ENCODE assay signal across 8 cellular contexts in genomic region chrX:130110379-130111219, GRCh38. TPM values are rescaled to one million over a fixed set of nuclear protein-coding genes. Genes with fewer than 3 reads are reported as not detected.
DNase-seq lines count a peak whose midpoint lies in the region; ATAC-seq, FAIRE-seq and TF ChIP-seq lines count a peak whose summit lies in the region.
"Had no signal": no experiment of that assay in that cellular context is flagged by ENCODE, and none has a peak within 500 bp of the region (broad histone marks: within the 10 kb centered on the region; RNA-seq: fewer than 3 reads in every experiment).

ELF4 (minus strand) TSS chrX:130110497; CDS start chrX:130081330, 29,167 bp downstream.

- peak within 1 kb of the TSS; percentile 81 for H3K27ac Mint-ChIP-seq in type B pancreatic cell

- peak within 1 kb of the TSS; percentile 85 for H3K4me3 Mint-ChIP-seq in type B pancreatic cell

- H3K4me1 ChIP-seq in HCT116 (ENCODE audit: control insufficient read depth in 1 of 2, insufficient read depth in 2 of 2, low read length in 2 of 2) (peaks cover 19 to 54% of the 10 kb centered on the region in 2 experiments), endothelial cell of umbilical vein (ENCODE audit: control insufficient read depth, extremely low read depth, insufficient read depth, low read length) (peaks cover 30% of the 10 kb centered on the region), muscle layer of duodenum (ENCODE audit: control insufficient read depth in 1 of 2, insufficient read depth in 2 of 2, low read length in 2 of 2) (peaks cover 0 to 7% of the 10 kb centered on the region in 2 donors)

- peaks cover 7% of the 10 kb centered on the region for H3K4me1 Mint-ChIP-seq in type B pancreatic cell (ENCODE audit: unreplicated experiment)

- intact Hi-C loops in HCT116 (cut with micrococcal nuclease) (loop anchor here (1.0 kb wide), 1 partner anchor 56 kb away; no protein-coding TSS in a partner anchor), endothelial cell of umbilical vein (cut with micrococcal nuclease) (loop anchor here (2.0 kb wide), 1 partner anchor 62 kb away; no protein-coding TSS in a partner anchor)

- no peaks in the 10 kb centered on the region for H3K9me1 ChIP-seq in endothelial cell of umbilical vein (replicated peaks; ENCODE audit: control insufficient read depth, extremely low read depth, insufficient read depth, low read length)

- H3K36me3 Mint-ChIP-seq in type B pancreatic cell, result no peaks in the 10 kb centered on the region

- peak; percentile 72 for FAIRE-seq in endothelial cell of umbilical vein (lab: Jason Lieb, UNC)

- ATAC-seq in HCT116, result peak; percentile 57

- H3K4me2 ChIP-seq in HCT116 (ENCODE audit: low read length), result peak within 1 kb of the TSS; percentile 89
- peak within 1 kb of the TSS; percentile 33 for H3K4me2 ChIP-seq in endothelial cell of umbilical vein (ENCODE audit: insufficient read depth, low read length)

- H3K79me2 ChIP-seq in HCT116 (ENCODE audit: insufficient read depth, low read length) (peaks cover 38% of the 10 kb centered on the region), endothelial cell of umbilical vein (ENCODE audit: control insufficient read depth, insufficient read depth, low read length) (peaks cover 41% of the 10 kb centered on the region)

- H3K27me3 ChIP-seq in HCT116 (ENCODE audit: insufficient read depth, low read length) (no peaks in the 10 kb centered on the region), endothelial cell of umbilical vein (ENCODE audit: control insufficient read depth in 2 of 2, insufficient read depth in 2 of 2, low read length in 2 of 2) (no peaks in the 10 kb centered on the region), muscle layer of duodenum (ENCODE audit: low read depth, low read length) (no peaks in the 10 kb centered on the region)

- POLR2A ChIA-PET in GM10248 (lab: Yijun Ruan, JAX) (no interaction called here), HCT116 (lab: Charles Lee) (no interaction called here), endothelial cell of umbilical vein (lab: Charles Lee) (interaction anchor here (1.6 kb wide), 1 partner anchor 25 kb away, joined by 5 read pairs; no protein-coding TSS in a partner anchor)

- TF ChIP-seq POLR2A in HCT116 (IDR thresholded peaks at IDR 0.05; ENCODE audit: borderline replicate concordance, extremely low read depth, insufficient read depth, insufficient read length) (no peak), endothelial cell of umbilical vein (IDR thresholded peaks at IDR 0.05; ENCODE audit: low read depth, low read length) (no peak)

- H4K20me1 ChIP-seq in HCT116 (ENCODE audit: insufficient read depth) (no peaks in the 10 kb centered on the region), endothelial cell of umbilical vein (replicated peaks; ENCODE audit: control insufficient read depth, extremely low read depth, insufficient read depth, low read length) (no peaks in the 10 kb centered on the region)

- DNase-seq in GM10248 (ENCODE audit: extremely low spot score) (peak; percentile 74), HCT116 (ENCODE audit: low read depth, low spot score) (no peak), NCI-H460 (ENCODE audit: extremely low read depth, low read depth) (peak; percentile 40), endothelial cell of umbilical vein (ENCODE audit: low read depth, low spot score) (no peak), type B pancreatic cell (ENCODE audit: extremely low spot score, unreplicated experiment) (no peak)
- peak; percentile 75 for DNase-seq in activated CD8-positive, alpha-beta memory T cell treated with anti-CD3 and anti-CD28 coated beads for 24 hours

- peak within 1 kb of the TSS; percentile 90 for H3K27ac ChIP-seq in HCT116 (ENCODE audit: low read depth, low read length)
- peak within 1 kb of the TSS; percentile 84 for H3K27ac ChIP-seq in endothelial cell of umbilical vein (ENCODE audit: insufficient read depth, low read depth, low read length)
- H3K27ac ChIP-seq in muscle layer of duodenum (ENCODE audit: low read length), result peak within 1 kb of the TSS; percentile 45

- H2AFZ ChIP-seq in HCT116 (ENCODE audit: low read depth, low read length, poor library complexity, severe bottlenecking), result no peak within 1 kb of the TSS
- no peak within 1 kb of the TSS for H2AFZ ChIP-seq in endothelial cell of umbilical vein (ENCODE audit: low read depth, low read length)

- no peaks in the 10 kb centered on the region for H3K9me3 Mint-ChIP-seq in type B pancreatic cell
- H3K9me3 Mint-ChIP-seq: neural crest cell had no signal

- RAD21 ChIA-PET in HCT116 (lab: Charles Lee; ENCODE audit: low non-redundant PET in 1 of 2, low total read pairs in 2 of 2, uncharacterized antibody in 2 of 2, unreplicated experiment in 2 of 2), result no interaction called here

- H3K27me3 Mint-ChIP-seq in type B pancreatic cell, result peaks cover 8% of the 10 kb centered on the region

- dilution Hi-C loops in endothelial cell of umbilical vein (cut with MboI; ENCODE audit: extremely low pct_ligation_motif_present, low sequenced_read_pairs), result no loop called here

- H3K9me2 ChIP-seq in HCT116 (ENCODE audit: insufficient read depth), result no peaks in the 10 kb centered on the region

- H3K36me3 ChIP-seq in HCT116 (ENCODE audit: control insufficient read depth in 1 of 2, insufficient read depth in 2 of 2, low read length in 2 of 2) (no peaks in the 10 kb centered on the region), endothelial cell of umbilical vein (ENCODE audit: control insufficient read depth in 2 of 2, extremely low read depth in 1 of 2, insufficient read depth in 2 of 2, low read length in 2 of 2) (no peaks in the 10 kb centered on the region), muscle layer of duodenum (ENCODE audit: control insufficient read depth in 1 of 2, insufficient read depth in 2 of 2, low read length in 2 of 2) (no peaks in the 10 kb centered on the region)

- BruUV-seq in HCT116 (replicated peaks; lab: Mats Ljungman, UMichigan) (no TSS peak), endothelial cell of umbilical vein (replicated peaks; lab: Mats Ljungman, UMichigan) (no TSS peak)

- H3K4me3 ChIP-seq in HCT116 (replicated peaks in 1 of 2; ENCODE audit: low read depth in 1 of 2, low read length in 2 of 2), result peak within 1 kb of the TSS; percentile 57 to 62
- H3K4me3 ChIP-seq in endothelial cell of umbilical vein (replicated peaks in 1 of 3; ENCODE audit: insufficient read depth in 1 of 3, low read depth in 1 of 3, low read length in 3 of 3), result peak within 1 kb of the TSS; percentile 11 to 78 (median 61)
- peak within 1 kb of the TSS; percentile 55 to 63 for H3K4me3 ChIP-seq in muscle layer of duodenum (ENCODE audit: low read depth in 1 of 2, low read length in 2 of 2)

- TF ChIP-seq CTCF in GM10248 (IDR thresholded peaks at IDR 0.05; ENCODE audit: control extremely low read depth, extremely low read depth, low read depth, missing control alignments), result peak; percentile 14
- TF ChIP-seq CTCF in HCT116 (IDR thresholded peaks at IDR 0.05 in 2 of 3, conservative IDR thresholded peaks at IDR 0.05 in 1 of 3; ENCODE audit: borderline replicate concordance in 1 of 3, insufficient read depth in 1 of 3, low read depth in 2 of 3, low read length in 2 of 3), result no peak
- no peak for TF ChIP-seq CTCF in endothelial cell of umbilical vein (IDR thresholded peaks at IDR 0.05; ENCODE audit: extremely low read depth in 1 of 2, insufficient read depth in 1 of 2, low read depth in 1 of 2, low read length in 2 of 2)
- no peak for TF ChIP-seq CTCF in type B pancreatic cell (conservative IDR thresholded peaks at IDR 0.05)

- peak within 1 kb of the TSS; percentile 77 for H3K9ac ChIP-seq in HCT116 (ENCODE audit: low read length)
- peak within 1 kb of the TSS; percentile 86 for H3K9ac ChIP-seq in endothelial cell of umbilical vein (replicated peaks; ENCODE audit: extremely low read depth, insufficient read depth, low read length)

- H3K9me3 ChIP-seq in HCT116 (ENCODE audit: control insufficient read depth in 1 of 2, insufficient read depth in 1 of 2, low read depth in 1 of 2, low read length in 2 of 2) (no peaks in the 10 kb centered on the region), endothelial cell of umbilical vein (replicated peaks; ENCODE audit: control insufficient read depth, insufficient read depth, low read length) (no peaks in the 10 kb centered on the region), muscle layer of duodenum (ENCODE audit: control insufficient read depth in 1 of 2, low read length in 2 of 2) (no peaks in the 10 kb centered on the region)

- CTCF ChIA-PET in GM10248 (lab: Yijun Ruan, JAX) (interaction anchor here (0.7 to 3.9 kb wide), 4 partner anchors 24 to 30 kb away, joined by 3 to 21 read pairs (median 3); no protein-coding TSS in a partner anchor), HCT116 (lab: Charles Lee) (no interaction called here), endothelial cell of umbilical vein (lab: Charles Lee) (interaction anchor here (1.2 to 2.9 kb wide), 4 partner anchors 8 to 31 kb away, joined by 5 to 15 read pairs (median 8); no protein-coding TSS in a partner anchor)

- no peak for TF ChIP-seq RAD21 in HCT116 (IDR thresholded peaks at IDR 0.05; ENCODE audit: low read depth)

TF ChIP-seq in HCT116, 20 proteins besides CTCF, POLR2A, EP300 and RAD21:
- no peak for TF ChIP-seq ZFX (IDR thresholded peaks at IDR 0.05)
- peak; percentile 59 for TF ChIP-seq POLR2AphosphoS5 (IDR thresholded peaks at IDR 0.05; ENCODE audit: low read depth, low read length)

TF ChIP-seq in endothelial cell of umbilical vein, 7 proteins besides CTCF, POLR2A, EP300 and RAD21:
- TF ChIP-seq GATA2 (IDR thresholded peaks at IDR 0.05; ENCODE audit: insufficient read depth, insufficient read length, low read depth, low read length), result no peak
- peak; percentile 30 for TF ChIP-seq POLR2AphosphoS5 (IDR thresholded peaks at IDR 0.05; ENCODE audit: insufficient read depth, low read depth, low read length)
- TF ChIP-seq MYC (IDR thresholded peaks at IDR 0.05; ENCODE audit: low read depth, low read length), result no peak

RNA-seq across cellular contexts. Expression of gene ELF4, which starts in this region (rescaled TPM):
- total RNA-seq in HCT116 (2021; ENCODE audit: unreplicated experiment), result 19.2 TPM
- 20.3 and 21.2 TPM in 2 replicates for polyA plus RNA-seq in HCT116 (2012)
- total RNA-seq in NCI-H460 (2014; rRNA removed; shearing (Covaris generic)), result 9.6 and 10.5 TPM in 2 replicates
- 5.7 and 7.8 TPM in 2 replicates for polyA plus RNA-seq in NCI-H460 (2014; cell fraction: nucleus; rRNA removed)
- 32.9 and 33.4 TPM in 2 replicates for total RNA-seq in endothelial cell of umbilical vein
- 31.6 and 31.9 TPM in 2 replicates for polyA plus RNA-seq in endothelial cell of umbilical vein
- polyA plus RNA-seq in endothelial cell of umbilical vein (2011; cell fraction: cytosol; rRNA removed), result 28.5 and 29.1 TPM in 2 replicates
- 26.4 and 28.7 TPM in 2 replicates for polyA plus RNA-seq in endothelial cell of umbilical vein (2011; cell fraction: nucleus; rRNA removed)
- 30.7 and 30.8 TPM in 2 replicates for polyA plus RNA-seq in endothelial cell of umbilical vein (2012)
- 58.5 and 62.5 TPM in 2 replicates for polyA minus RNA-seq in endothelial cell of umbilical vein
- polyA minus RNA-seq in endothelial cell of umbilical vein (2011; cell fraction: cytosol; rRNA and poly(A)+ RNA removed), result 26.4 TPM
- polyA minus RNA-seq in endothelial cell of umbilical vein (2011; cell fraction: nucleus; rRNA and poly(A)+ RNA removed), result 12.4 and 14.0 TPM in 2 replicates
- 7.8 and 20.6 TPM in 2 replicates for total RNA-seq in type B pancreatic cell (ENCODE audit: low replicate concordance)

Comparison
In these comparisons a context has a peak if more than half of its experiments do, and no peak if none do; other contexts are left out.
1. DNase-seq: peak in GM10248 (single experiment), NCI-H460 (single experiment) and activated CD8-positive, alpha-beta memory T cell treated with anti-CD3 and anti-CD28 coated beads for 24 hours (single experiment); none in HCT116 (single experiment), endothelial cell of umbilical vein (single experiment) and type B pancreatic cell (single experiment).
2. Peak in every context shown above with its lines, with median percentiles within 50 percentile points of each other: H3K27ac ChIP-seq and H3K4me3 ChIP-seq.